In genomic region chr2:46972438-46972837, GRCh38 we compare ENCODE assay signal across 26 cellular contexts. TPM values are rescaled to one million over a fixed set of nuclear protein-coding genes. Genes with fewer than 3 reads are reported as not detected.
A peak's percentile ranks its signal among the peaks of the same experiment; 100 is the strongest.
DNase-seq lines count a peak whose midpoint lies in the region; ATAC-seq, FAIRE-seq and TF ChIP-seq lines count a peak whose summit lies in the region.
"Had no signal": no experiment of that assay in that cellular context is flagged by ENCODE, and none has a peak within 500 bp of the region (broad histone marks: within the 10 kb centered on the region; RNA-seq: fewer than 3 reads in every experiment).

No MANE protein-coding gene starts in this region.

- H3K4me3 Mint-ChIP-seq in CD4-positive, alpha-beta memory T cell = no peak overlapping the region
- H3K4me3 Mint-ChIP-seq in naive B cell = peak overlapping the region in 1 of 8 donors; percentile 47
- H3K4me3 Mint-ChIP-seq: activated T-cell treated with anti-CD3 and anti-CD28 coated beads, Interleukin-2, amount 50 U/mL, for 4 hours had no signal

- peaks cover 62% of the 10 kb centered on the region for H3K4me1 ChIP-seq in A549
- H3K4me1 ChIP-seq in CD4-positive, alpha-beta memory T cell (ENCODE audit: insufficient read depth, low read length) = no peaks in the 10 kb centered on the region
- peaks cover 63 to 70% of the 10 kb centered on the region in 2 donors for H3K4me1 ChIP-seq in adrenal gland (replicated peaks in 1 of 2)

- H3K27ac ChIP-seq in A549 (peak overlapping the region; percentile 70 to 93), adrenal gland (peak overlapping the region in 3 of 5 donors; percentile 3 to 87 (median 21))
- H3K27ac ChIP-seq in CD4-positive, alpha-beta memory T cell (ENCODE audit: low read depth, low read length) = no peak overlapping the region
- H3K27ac ChIP-seq: C4-2B had no signal

- POLR2A ChIA-PET in A549 (lab: Yijun Ruan, JAX) = interaction anchor here (0.7 kb wide), 1 partner anchor 111 kb away, joined by 3 read pairs; no protein-coding TSS in a partner anchor
- POLR2A ChIA-PET in CD4-positive, alpha-beta memory T cell (lab: Charles Lee; ENCODE audit: partially characterized antibody) = interaction anchor here (1.0 kb wide), 1 partner anchor 28 kb away, joined by 3 read pairs; no protein-coding TSS in a partner anchor

- peaks cover 5% of the 10 kb centered on the region for H3K36me3 ChIP-seq in CD4-positive, alpha-beta memory T cell (ENCODE audit: insufficient read depth, low read length)
- peaks cover 0 to 15% of the 10 kb centered on the region in 2 donors for H3K36me3 ChIP-seq in adrenal gland (replicated peaks in 1 of 2)

- CTCF ChIA-PET in A549 (lab: Yijun Ruan, JAX) = interaction anchor here (1.0 to 1.6 kb wide), 3 partner anchors 32 to 293 kb away, joined by 3 to 7 read pairs (median 3); no protein-coding TSS in a partner anchor
- CTCF ChIA-PET in CD4-positive, alpha-beta memory T cell (lab: Charles Lee; ENCODE audit: partially characterized antibody) = interaction anchor here (0.9 to 1.4 kb wide), 2 partner anchors 33 to 54 kb away, joined by 3 read pairs; no protein-coding TSS in a partner anchor

- FAIRE-seq in A549 (lab: Jason Lieb, UNC) = no peak

- peak overlapping the region in 4 of 7 donors; percentile 13 to 52 (median 38) for H3K27ac Mint-ChIP-seq in CD4-positive, alpha-beta memory T cell
- peak overlapping the region in 4 of 6 donors; percentile 7 to 95 (median 54) for H3K27ac Mint-ChIP-seq in naive B cell

- peaks cover 15 to 24% (median 20%) of the 10 kb centered on the region in 4 donors for H3K4me1 Mint-ChIP-seq in CD4-positive, alpha-beta memory T cell
- peaks cover 46 to 66% (median 47%) of the 10 kb centered on the region in 3 donors for H3K4me1 Mint-ChIP-seq in naive B cell

- no peaks in the 10 kb centered on the region for H3K9me3 ChIP-seq in A549
- H3K9me3 ChIP-seq in CD4-positive, alpha-beta memory T cell (ENCODE audit: control insufficient read depth in 1 of 2, low read length in 2 of 2) = no peaks in the 10 kb centered on the region
- no peaks in the 10 kb centered on the region for H3K9me3 ChIP-seq in adrenal gland (replicated peaks in 1 of 3)

- no peak for TF ChIP-seq EP300 in A549 (IDR thresholded peaks at IDR 0.05)

- H3K36me3 Mint-ChIP-seq in CD4-positive, alpha-beta memory T cell = peaks cover 9 to 45% of the 10 kb centered on the region in 2 donors
- H3K36me3 Mint-ChIP-seq in naive B cell = peaks cover 0 to 7% of the 10 kb centered on the region in 2 donors

- TF ChIP-seq POLR2A in A549 (IDR thresholded peaks at IDR 0.05; ENCODE audit: low read length) = no peak
- TF ChIP-seq POLR2A in adrenal gland (IDR thresholded peaks at IDR 0.05) = no peak

- intact Hi-C loops in CD4-positive, alpha-beta memory T cell (cut with micrococcal nuclease) = no loop called here
- intact Hi-C loops in adrenal gland (cut with DNase I) (loop anchor here in 1 of 2 donors (10.0 kb wide), 1 partner anchor 58 kb away; the partner anchor contains the start of gene MCFD2), cardiac septum (cut with DNase I) (no loop called here)

- no peaks in the 10 kb centered on the region for H3K9me3 Mint-ChIP-seq in CD4-positive, alpha-beta memory T cell
- H3K9me3 Mint-ChIP-seq in naive B cell = no peaks in the 10 kb centered on the region
- H3K9me3 Mint-ChIP-seq: activated T-cell treated with anti-CD3 and anti-CD28 coated beads, Interleukin-2, amount 50 U/mL, for 4 hours had no signal

- TF ChIP-seq RAD21 in A549 (conservative IDR thresholded peaks at IDR 0.05 in 1 of 2, IDR thresholded peaks at IDR 0.05 in 1 of 2) = no peak

- peak overlapping the region; percentile 68 for H3K4me2 ChIP-seq in A549

- no peaks in the 10 kb centered on the region for H3K27me3 ChIP-seq in CD4-positive, alpha-beta memory T cell (ENCODE audit: insufficient read depth, low read length)
- H3K27me3 ChIP-seq in adrenal gland = no peaks in the 10 kb centered on the region
- H3K27me3 ChIP-seq: dorsolateral prefrontal cortex had no signal

- TF ChIP-seq CTCF in A549 (IDR thresholded peaks at IDR 0.05) (no peak), adrenal gland (IDR thresholded peaks at IDR 0.05) (no peak)

- no peak for DNase-seq in A549 (ENCODE audit: low read depth in 1 of 2, low spot score in 1 of 2)
- no peak for DNase-seq in CD4-positive, alpha-beta memory T cell
- DNase-seq in adrenal gland = no peak
- DNase-seq in naive B cell = no peak
- no peak for DNase-seq in DMS153 treated with DMSO at 0.1 percent for 48 hours (lab: John Stamatoyannopoulos, UW; ENCODE audit: unreplicated experiment)
- no peak for DNase-seq in H4 (ENCODE audit: low spot score)
- DNase-seq in cardiac septum (ENCODE audit: low spot score) = no peak
- DNase-seq: activated CD4-positive, CD25-positive, alpha-beta regulatory T cell treated with anti-CD3 and anti-CD28 coated beads, Interleukin-2, amount 50 U/mL, for 72 hours; activated naive CD4-positive, alpha-beta T cell; activated T-cell treated with anti-CD3 and anti-CD28 coated beads, Interleukin-2, amount 50 U/mL, for 4 hours; anterior cingulate cortex; caudate nucleus; DMS 273 treated with DMSO at 0.1 percent for 48 hours; dorsolateral prefrontal cortex; kidney glomerular epithelial cell; mammary epithelial cell; NCI-H1092; NCI-H187; NCI-H2171 treated with DMSO at 0.1 percent for 48 hours; NCI-H524; PC-3; SHP77 treated with DMSO at 0.1 percent for 48 hours; stimulated activated CD8-positive, alpha-beta memory T cell treated with anti-CD3 and anti-CD28 coated beads, Interleukin-4, amount 100 ng/mL, for 48 hours; SW 1271 had no signal

- no peaks in the 10 kb centered on the region for H3K27me3 Mint-ChIP-seq in CD4-positive, alpha-beta memory T cell
- no peaks in the 10 kb centered on the region for H3K27me3 Mint-ChIP-seq in naive B cell

- ATAC-seq in A549 (no peak), naive B cell (ENCODE audit: low read depth in 2 of 2) (no peak), HG03095 (IDR thresholded peaks at IDR 0.05; ENCODE audit: unreplicated experiment) (no peak)
- ATAC-seq: activated T-cell treated with anti-CD3 and anti-CD28 coated beads, Interleukin-2, amount 50 U/mL, for 4 hours; PC-3 had no signal

- 75% methylated on average over 2 of the region's 2 CpGs for WGBS in A549 (ENCODE audit: missing lambda C conversion rate)
- 83 to 98% (median 87%) methylated on average over 2 of the region's 2 CpGs for WGBS in adrenal gland, 4 donors

- H3K4me3 ChIP-seq in A549 = no peak overlapping the region
- no peak overlapping the region for H3K4me3 ChIP-seq in CD4-positive, alpha-beta memory T cell (ENCODE audit: low read length in 2 of 2)
- H3K4me3 ChIP-seq in adrenal gland = no peak overlapping the region
- H3K4me3 ChIP-seq: dorsolateral prefrontal cortex had no signal

TF ChIP-seq in A549, 52 proteins besides CTCF, POLR2A, EP300 and RAD21:
- TF ChIP-seq ZC3H11A (IDR thresholded peaks at IDR 0.05) = no peak
- TF ChIP-seq ZNF302 (CRISPR knock-in tag; IDR thresholded peaks at IDR 0.05) = no peak
- no peak for TF ChIP-seq CHD4 (IDR thresholded peaks at IDR 0.05; ENCODE audit: borderline replicate concordance)
- TF ChIP-seq KDM1A (IDR thresholded peaks at IDR 0.05; ENCODE audit: low read depth) = no peak
- TF ChIP-seq USF2 (IDR thresholded peaks at IDR 0.05) = 0 out of 2 replicates have a peak, but pooled peaks have one; percentile 9
- no peak for TF ChIP-seq ZFP36 (IDR thresholded peaks at IDR 0.05; ENCODE audit: borderline replicate concordance, partially characterized antibody)
- TF ChIP-seq BHLHE40 (IDR thresholded peaks at IDR 0.05; ENCODE audit: low read depth, low read length) = no peak
- no peak for TF ChIP-seq JUNB (IDR thresholded peaks at IDR 0.05)
- TF ChIP-seq HES2 (IDR thresholded peaks at IDR 0.05) = no peak

RNA-seq across cellular contexts. Expression of gene TTC7A, which starts 31.4 kb away (rescaled TPM):
- 17.3 and 19.6 TPM in 2 replicates for polyA plus RNA-seq in A549 (2011; rRNA removed)
- 34.9 and 40.3 TPM in 2 replicates for polyA plus RNA-seq in A549 (2012; cell fraction: cytosol; rRNA removed)
- 92.4 and 101 TPM in 2 replicates for polyA plus RNA-seq in A549 (2012; cell fraction: nucleus; rRNA removed)
- 30.7 to 31.4 TPM (median 31.3 TPM) in 3 replicates for polyA plus RNA-seq in A549 (2017; fragmentation: RNase III; extraction: RNeasy Plus Mini Kit Qiagen cat#74134 plus additional on column Dnase treatment)
- 16.7 and 28.0 TPM in 2 replicates for polyA minus RNA-seq in A549 (2011; rRNA and poly(A)+ RNA removed)
- total RNA-seq in CD4-positive, alpha-beta memory T cell = 10 to 100 TPM; 44.5 to 44.8 TPM
- 10 to 100 TPM in 1 of 2 donors, 1 to 10 TPM in 1; 8.6 to 24.9 TPM for polyA plus RNA-seq in CD4-positive, alpha-beta memory T cell
- 10 to 100 TPM; 30.6 to 87.4 (median 57.8) TPM for total RNA-seq in adrenal gland
- 10 to 100 TPM; 24.6 to 59.4 (median 31.9) TPM for polyA plus RNA-seq in adrenal gland
- polyA plus RNA-seq in naive B cell (ENCODE audit: low read depth in 6 of 6) = 10 to 100 TPM; 27.7 to 77.8 (median 34.1) TPM
- total RNA-seq in H4 (2014; rRNA removed; shearing (Covaris generic)) = 4.4 and 5.8 TPM in 2 replicates
- 7.4 TPM for total RNA-seq in cardiac septum

RNA-seq across cellular contexts. Expression of gene MCFD2, which starts 56.8 kb away (rescaled TPM):
- polyA plus RNA-seq in A549 (2011; rRNA removed) = 172 and 210 TPM in 2 replicates
- polyA plus RNA-seq in A549 (2012; cell fraction: cytosol; rRNA removed) = 51.2 and 61.9 TPM in 2 replicates
- polyA plus RNA-seq in A549 (2012; cell fraction: nucleus; rRNA removed) = 35.2 and 36.7 TPM in 2 replicates
- 118 to 125 TPM (median 120 TPM) in 3 replicates for polyA plus RNA-seq in A549 (2017; fragmentation: RNase III; extraction: RNeasy Plus Mini Kit Qiagen cat#74134 plus additional on column Dnase treatment)
- polyA minus RNA-seq in A549 (2011; rRNA and poly(A)+ RNA removed) = 90.0 and 90.1 TPM in 2 replicates
- 10 to 100 TPM; 39.1 to 43.8 TPM for total RNA-seq in CD4-positive, alpha-beta memory T cell
- 10 to 100 TPM; 25.1 to 29.2 TPM for polyA plus RNA-seq in CD4-positive, alpha-beta memory T cell
- total RNA-seq in adrenal gland = 100 to 1,000 TPM; 189 to 695 (median 304) TPM
- 100 to 1,000 TPM in 1 of 3 donors, 10 to 100 TPM in 2; 29.6 to 515 (median 30.7) TPM for polyA plus RNA-seq in adrenal gland
- 10 to 100 TPM; 26.3 to 43.3 (median 33.1) TPM for polyA plus RNA-seq in naive B cell (ENCODE audit: low read depth in 6 of 6)
- 112 and 124 TPM in 2 replicates for total RNA-seq in H4 (2014; rRNA removed; shearing (Covaris generic))
- total RNA-seq in cardiac septum = 55.1 TPM
